In genomic region chr6:26097268-26097875, GRCh38 we compare ENCODE assay signal across 8 cellular contexts. TPM values are rescaled to one million over a fixed set of nuclear protein-coding genes. Genes with fewer than 3 reads are reported as not detected.
A peak's percentile ranks its signal among the peaks of the same experiment; 100 is the strongest.
DNase-seq lines count a peak whose midpoint lies in the region; ATAC-seq and TF ChIP-seq lines count a peak whose summit lies in the region.

No MANE protein-coding gene starts in this region.

- 12% methylated on average over 5 of the region's 5 CpGs for WGBS in SK-N-SH (ENCODE audit: low lambda C conversion rate)
- WGBS in prostate gland: 7% methylated on average over 5 of the region's 5 CpGs

- no peaks in the 10 kb centered on the region for H4K20me1 ChIP-seq in SK-N-SH (ENCODE audit: insufficient read depth)

- ATAC-seq in HG03432 (IDR thresholded peaks at IDR 0.05; ENCODE audit: unreplicated experiment) (no peak), HG03378 (IDR thresholded peaks at IDR 0.05; ENCODE audit: unreplicated experiment) (no peak)

- CTCF ChIA-PET in SK-N-SH (lab: Yijun Ruan, JAX): interaction anchor here (0.7 to 20.9 kb wide), 12 partner anchors 10 to 96 kb away, joined by 3 to 660 read pairs (median 6); partner anchors contain the start of gene HFE
- CTCF ChIA-PET in activated naive CD4-positive, alpha-beta T cell treated with anti-CD3 and anti-CD28 coated beads for 36 hours (lab: Charles Lee): interaction anchor here (0.6 to 20.7 kb wide), 11 partner anchors 10 to 1756 kb away, joined by 3 to 570 read pairs (median 4); partner anchors contain the start of gene HFE

- H3K9me3 ChIP-seq in SK-N-SH: no peaks in the 10 kb centered on the region
- no peaks in the 10 kb centered on the region for H3K9me3 ChIP-seq in prostate gland

- intact Hi-C loops in activated naive CD4-positive, alpha-beta T cell treated with anti-CD3 and anti-CD28 coated beads for 36 hours (cut with micrococcal nuclease): loop anchor here (1.0 kb wide), 1 partner anchor 31 kb away; no protein-coding TSS in a partner anchor
- intact Hi-C loops in prostate gland (cut with DNase I): loop anchor here (1.0 kb wide), 1 partner anchor 31 kb away; no protein-coding TSS in a partner anchor

- no peak for TF ChIP-seq POLR2A in prostate gland (IDR thresholded peaks at IDR 0.05)

- peak; percentile 85 for TF ChIP-seq CTCF in SK-N-SH (IDR thresholded peaks at IDR 0.05)
- peak; percentile 79 for TF ChIP-seq CTCF in glutamatergic neuron (IDR thresholded peaks at IDR 0.05; ENCODE audit: partially characterized antibody, unreplicated experiment)
- TF ChIP-seq CTCF in prostate gland (IDR thresholded peaks at IDR 0.05): peak; percentile 56 to 91 (median 83)

- peaks cover under 1% of the 10 kb centered on the region for H3F3A ChIP-seq in SK-N-SH (replicated peaks; ENCODE audit: insufficient read depth)

- peak; percentile 84 for TF ChIP-seq RAD21 in SK-N-SH (IDR thresholded peaks at IDR 0.05; ENCODE audit: low read length)

- H3K79me2 ChIP-seq in SK-N-SH (ENCODE audit: insufficient read depth): no peaks in the 10 kb centered on the region

- H3K9me3 Mint-ChIP-seq in activated naive CD4-positive, alpha-beta T cell treated with anti-CD3 and anti-CD28 coated beads for 36 hours: no peaks in the 10 kb centered on the region
- no peaks in the 10 kb centered on the region for H3K9me3 Mint-ChIP-seq in glutamatergic neuron (ENCODE audit: unreplicated experiment)

- H3K36me3 ChIP-seq in SK-N-SH (replicated peaks in 1 of 2; ENCODE audit: control insufficient read depth in 1 of 2, insufficient read depth in 2 of 2, low read length in 1 of 2): no peaks in the 10 kb centered on the region
- H3K36me3 ChIP-seq in prostate gland: no peaks in the 10 kb centered on the region

- H3K4me3 ChIP-seq in SK-N-SH (ENCODE audit: low read depth in 2 of 2, low read length in 1 of 2) (no peak overlapping the region), prostate gland (no peak overlapping the region)

- peaks cover 0 to under 1% of the 10 kb centered on the region in 2 experiments; a peak in 2 of 4 replicates for H3K4me1 ChIP-seq in SK-N-SH (ENCODE audit: control insufficient read depth in 1 of 2, insufficient read depth in 2 of 2, low read depth in 1 of 2, low read length in 1 of 2)
- H3K4me1 ChIP-seq in prostate gland (replicated peaks): no peaks in the 10 kb centered on the region

- H3K9me2 ChIP-seq in SK-N-SH: no peaks in the 10 kb centered on the region

- H3K27me3 Mint-ChIP-seq in activated naive CD4-positive, alpha-beta T cell treated with anti-CD3 and anti-CD28 coated beads for 36 hours (ENCODE audit: low read depth): peaks cover 3% of the 10 kb centered on the region
- H3K27me3 Mint-ChIP-seq in glutamatergic neuron (ENCODE audit: unreplicated experiment): no peaks in the 10 kb centered on the region

- no peak overlapping the region for H3K9ac ChIP-seq in SK-N-SH

- H3K27ac ChIP-seq in SK-N-SH (ENCODE audit: low read depth in 2 of 2, low read length in 1 of 2) (no peak overlapping the region), prostate gland (no peak overlapping the region)

- DNase-seq in GDM1 (lab: John Stamatoyannopoulos, UW) (peak; percentile 39), LoVo (ENCODE audit: low spot score) (peak; percentile 79), SK-N-SH (peak; percentile 65), glutamatergic neuron (peak; percentile 65), prostate gland (ENCODE audit: low spot score) (peak; percentile 61)
- peak; percentile 75 for DNase-seq in activated naive CD4-positive, alpha-beta T cell treated with anti-CD3 and anti-CD28 coated beads for 36 hours

- POLR2A ChIA-PET in SK-N-SH (lab: Yijun Ruan, JAX): no interaction called here

- no peak overlapping the region for H2AFZ ChIP-seq in SK-N-SH (ENCODE audit: low read depth)

- no peak for TF ChIP-seq EP300 in SK-N-SH (IDR thresholded peaks at IDR 0.05; ENCODE audit: borderline replicate concordance in 1 of 2, low read depth in 1 of 2, low read length in 1 of 2)

- no peak overlapping the region for H3K4me2 ChIP-seq in SK-N-SH

- no peak overlapping the region for H3K27ac Mint-ChIP-seq in activated naive CD4-positive, alpha-beta T cell treated with anti-CD3 and anti-CD28 coated beads for 36 hours
- H3K27ac Mint-ChIP-seq in glutamatergic neuron (ENCODE audit: unreplicated experiment): no peak overlapping the region

- no peaks in the 10 kb centered on the region for H3K36me3 Mint-ChIP-seq in activated naive CD4-positive, alpha-beta T cell treated with anti-CD3 and anti-CD28 coated beads for 36 hours (ENCODE audit: low read depth)
- H3K36me3 Mint-ChIP-seq in glutamatergic neuron (ENCODE audit: unreplicated experiment): no peaks in the 10 kb centered on the region

- H3K27me3 ChIP-seq in SK-N-SH (ENCODE audit: insufficient read depth): no peaks in the 10 kb centered on the region
- no peaks in the 10 kb centered on the region for H3K27me3 ChIP-seq in prostate gland (replicated peaks; ENCODE audit: insufficient read depth)

- peaks cover 8% of the 10 kb centered on the region for H3K4me1 Mint-ChIP-seq in activated naive CD4-positive, alpha-beta T cell treated with anti-CD3 and anti-CD28 coated beads for 36 hours (ENCODE audit: low read depth)
- no peaks in the 10 kb centered on the region for H3K4me1 Mint-ChIP-seq in glutamatergic neuron (ENCODE audit: low read depth, unreplicated experiment)

- no peak overlapping the region for H3K4me3 Mint-ChIP-seq in activated naive CD4-positive, alpha-beta T cell treated with anti-CD3 and anti-CD28 coated beads for 36 hours
- no peak overlapping the region for H3K4me3 Mint-ChIP-seq in glutamatergic neuron (ENCODE audit: unreplicated experiment)

TF ChIP-seq in SK-N-SH, 30 proteins besides CTCF, POLR2A, EP300 and RAD21:
- TF ChIP-seq SMC3 (IDR thresholded peaks at IDR 0.05; ENCODE audit: low read depth, low read length): peak; percentile 74
- TF ChIP-seq POLR2AphosphoS5 (IDR thresholded peaks at IDR 0.05; ENCODE audit: low read depth, low read length): no peak

RNA-seq across cellular contexts. Expression of gene HFE, which starts 10.1 kb away (rescaled TPM):
- polyA plus RNA-seq in SK-N-SH (2012; rRNA removed): not detected in 2 replicates
- not detected in 2 replicates for polyA plus RNA-seq in SK-N-SH (2012; cell fraction: cytosol; rRNA removed)
- not detected in 2 replicates for polyA plus RNA-seq in SK-N-SH (2012; cell fraction: nucleus; rRNA removed)
- total RNA-seq in activated naive CD4-positive, alpha-beta T cell treated with anti-CD3 and anti-CD28 coated beads for 36 hours: 1 to 10 TPM in 1 of 2 experiments, under 1 TPM in 1; 0.57 to 1.4 TPM
- total RNA-seq in glutamatergic neuron (ENCODE audit: unreplicated experiment) (not detected), prostate gland (10 to 100 TPM in 1 of 2 donors, 1 to 10 TPM in 1; 8.9 to 16.6 TPM)
